Comparison of ENCODE assay signal across 1 cellular context in the genomic region with DNA sequence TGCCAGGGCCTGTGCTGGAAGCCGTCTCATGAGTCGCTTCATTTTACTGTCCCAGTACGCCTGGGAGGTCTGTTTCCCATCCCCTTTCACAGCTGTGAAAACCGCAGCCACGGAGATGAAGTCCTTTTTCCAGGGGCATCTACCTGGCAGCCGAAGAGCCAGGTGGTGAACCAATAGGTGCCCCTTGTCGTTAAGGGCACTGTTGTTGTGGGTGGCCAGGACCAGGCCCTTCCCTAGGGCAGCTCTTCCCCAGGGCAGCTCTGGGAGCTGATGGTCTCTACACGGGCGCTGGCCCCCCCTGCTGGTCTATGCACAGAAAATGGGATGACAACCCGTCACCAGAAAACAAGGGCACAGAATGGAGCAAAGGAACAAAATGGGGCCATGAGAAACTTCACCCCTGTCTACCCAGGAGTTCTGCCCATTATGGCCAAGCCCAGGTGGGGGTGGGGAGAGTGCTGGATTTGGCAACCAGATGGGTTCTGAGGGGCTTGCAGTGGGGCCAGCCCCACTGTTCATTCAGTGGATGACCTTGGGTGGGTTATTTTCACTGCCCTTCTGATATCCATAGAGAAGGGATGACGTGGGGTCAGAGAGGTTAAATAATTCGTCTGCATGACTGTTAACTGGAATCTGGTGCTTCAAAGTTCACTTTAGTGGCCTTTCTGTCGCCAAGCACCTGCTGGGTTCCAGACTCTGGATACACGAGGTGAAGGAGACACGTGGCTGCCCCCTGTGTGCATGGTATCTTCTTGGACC.
TF ChIP-seq lines count a peak whose summit lies in the region.

No MANE protein-coding gene starts in this region.

TF ChIP-seq in HepG2, 621 proteins besides CTCF, POLR2A, EP300 and RAD21 (continued from another document and continues in another):
- 0 out of 2 replicates have a peak, but pooled peaks have one; percentile 26 for TF ChIP-seq XBP1 (CRISPR knock-in tag; IDR thresholded peaks at IDR 0.05)
- peak; percentile 61; the same call in 1 of the 2 replicates for TF ChIP-seq ZMYM3 (CRISPR knock-in tag; IDR thresholded peaks at IDR 0.05)
- TF ChIP-seq SIN3A (IDR thresholded peaks at IDR 0.05; ENCODE audit: borderline replicate concordance, low read depth, low read length): no peak
- TF ChIP-seq, protein P1, sequence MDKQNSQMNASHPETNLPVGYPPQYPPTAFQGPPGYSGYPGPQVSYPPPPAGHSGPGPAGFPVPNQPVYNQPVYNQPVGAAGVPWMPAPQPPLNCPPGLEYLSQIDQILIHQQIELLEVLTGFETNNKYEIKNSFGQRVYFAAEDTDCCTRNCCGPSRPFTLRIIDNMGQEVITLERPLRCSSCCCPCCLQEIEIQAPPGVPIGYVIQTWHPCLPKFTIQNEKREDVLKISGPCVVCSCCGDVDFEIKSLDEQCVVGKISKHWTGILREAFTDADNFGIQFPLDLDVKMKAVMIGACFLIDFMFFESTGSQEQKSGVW (CRISPR knock-in tag; IDR thresholded peaks at IDR 0.05; ENCODE audit: borderline replicate concordance): no peak
- TF ChIP-seq ZSCAN22 (CRISPR knock-in tag; IDR thresholded peaks at IDR 0.05): 0 out of 2 replicates have a peak, but pooled peaks have one; percentile 38
- no peak; the same call in 1 of the 2 replicates for TF ChIP-seq PHF8 (CRISPR knock-in tag; IDR thresholded peaks at IDR 0.05)
- no peak; the same call in 1 of the 2 replicates for TF ChIP-seq ZNF768 (CRISPR knock-in tag; IDR thresholded peaks at IDR 0.05)
- 0 out of 2 replicates have a peak, but pooled peaks have one; percentile 22 for TF ChIP-seq MXD4 (CRISPR knock-in tag; IDR thresholded peaks at IDR 0.05)
- no peak for TF ChIP-seq POLR2G (IDR thresholded peaks at IDR 0.05; ENCODE audit: low read depth, low read length)
- no peak for TF ChIP-seq ZNF549 (CRISPR knock-in tag; IDR thresholded peaks at IDR 0.05)
- TF ChIP-seq, protein P2, sequence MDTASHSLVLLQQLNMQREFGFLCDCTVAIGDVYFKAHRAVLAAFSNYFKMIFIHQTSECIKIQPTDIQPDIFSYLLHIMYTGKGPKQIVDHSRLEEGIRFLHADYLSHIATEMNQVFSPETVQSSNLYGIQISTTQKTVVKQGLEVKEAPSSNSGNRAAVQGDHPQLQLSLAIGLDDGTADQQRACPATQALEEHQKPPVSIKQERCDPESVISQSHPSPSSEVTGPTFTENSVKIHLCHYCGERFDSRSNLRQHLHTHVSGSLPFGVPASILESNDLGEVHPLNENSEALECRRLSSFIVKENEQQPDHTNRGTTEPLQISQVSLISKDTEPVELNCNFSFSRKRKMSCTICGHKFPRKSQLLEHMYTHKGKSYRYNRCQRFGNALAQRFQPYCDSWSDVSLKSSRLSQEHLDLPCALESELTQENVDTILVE (CRISPR knock-in tag; IDR thresholded peaks at IDR 0.05): no peak
- peak; percentile 46; the same call in 1 of the 2 replicates for TF ChIP-seq JUND (CRISPR knock-in tag; IDR thresholded peaks at IDR 0.05)
- TF ChIP-seq ZSCAN29 (CRISPR knock-in tag; conservative IDR thresholded peaks at IDR 0.05): 0 out of 2 replicates have a peak, but pooled peaks have one; percentile 91
- TF ChIP-seq SIN3B (IDR thresholded peaks at IDR 0.05; ENCODE audit: low read length): no peak
- no peak for TF ChIP-seq MAFG (CRISPR knock-in tag; IDR thresholded peaks at IDR 0.05)
- TF ChIP-seq, protein P3, sequence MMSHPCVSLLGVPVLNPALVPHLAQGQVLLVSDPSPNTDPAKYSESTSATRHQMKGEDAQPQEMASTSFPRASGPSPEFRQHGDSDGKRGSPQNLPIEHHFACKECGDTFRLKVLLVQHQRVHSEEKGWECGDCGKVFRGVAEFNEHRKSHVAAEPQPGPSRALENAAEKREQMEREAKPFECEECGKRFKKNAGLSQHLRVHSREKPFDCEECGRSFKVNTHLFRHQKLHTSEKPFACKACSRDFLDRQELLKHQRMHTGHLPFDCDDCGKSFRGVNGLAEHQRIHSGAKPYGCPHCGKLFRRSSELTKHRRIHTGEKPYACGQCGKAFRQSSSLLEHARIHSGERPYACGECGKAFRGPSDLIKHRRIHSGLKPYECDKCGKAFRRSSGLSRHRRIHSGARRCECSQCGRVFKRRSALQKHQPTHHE (CRISPR knock-in tag; IDR thresholded peaks at IDR 0.05; ENCODE audit: borderline replicate concordance): no peak; the same call in 1 of the 2 replicates
- 0 out of 2 replicates have a peak, but pooled peaks have one; percentile 24 for TF ChIP-seq ZNF292 (CRISPR knock-in tag; IDR thresholded peaks at IDR 0.05; ENCODE audit: borderline replicate concordance, low read depth)
- TF ChIP-seq, protein P4, sequence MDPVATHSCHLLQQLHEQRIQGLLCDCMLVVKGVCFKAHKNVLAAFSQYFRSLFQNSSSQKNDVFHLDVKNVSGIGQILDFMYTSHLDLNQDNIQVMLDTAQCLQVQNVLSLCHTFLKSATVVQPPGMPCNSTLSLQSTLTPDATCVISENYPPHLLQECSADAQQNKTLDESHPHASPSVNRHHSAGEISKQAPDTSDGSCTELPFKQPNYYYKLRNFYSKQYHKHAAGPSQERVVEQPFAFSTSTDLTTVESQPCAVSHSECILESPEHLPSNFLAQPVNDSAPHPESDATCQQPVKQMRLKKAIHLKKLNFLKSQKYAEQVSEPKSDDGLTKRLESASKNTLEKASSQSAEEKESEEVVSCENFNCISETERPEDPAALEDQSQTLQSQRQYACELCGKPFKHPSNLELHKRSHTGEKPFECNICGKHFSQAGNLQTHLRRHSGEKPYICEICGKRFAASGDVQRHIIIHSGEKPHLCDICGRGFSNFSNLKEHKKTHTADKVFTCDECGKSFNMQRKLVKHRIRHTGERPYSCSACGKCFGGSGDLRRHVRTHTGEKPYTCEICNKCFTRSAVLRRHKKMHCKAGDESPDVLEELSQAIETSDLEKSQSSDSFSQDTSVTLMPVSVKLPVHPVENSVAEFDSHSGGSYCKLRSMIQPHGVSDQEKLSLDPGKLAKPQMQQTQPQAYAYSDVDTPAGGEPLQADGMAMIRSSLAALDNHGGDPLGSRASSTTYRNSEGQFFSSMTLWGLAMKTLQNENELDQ (CRISPR knock-in tag; IDR thresholded peaks at IDR 0.05; ENCODE audit: borderline replicate concordance): no peak
- no peak for TF ChIP-seq ZNF672 (CRISPR knock-in tag; IDR thresholded peaks at IDR 0.05)
- TF ChIP-seq, protein P5, sequence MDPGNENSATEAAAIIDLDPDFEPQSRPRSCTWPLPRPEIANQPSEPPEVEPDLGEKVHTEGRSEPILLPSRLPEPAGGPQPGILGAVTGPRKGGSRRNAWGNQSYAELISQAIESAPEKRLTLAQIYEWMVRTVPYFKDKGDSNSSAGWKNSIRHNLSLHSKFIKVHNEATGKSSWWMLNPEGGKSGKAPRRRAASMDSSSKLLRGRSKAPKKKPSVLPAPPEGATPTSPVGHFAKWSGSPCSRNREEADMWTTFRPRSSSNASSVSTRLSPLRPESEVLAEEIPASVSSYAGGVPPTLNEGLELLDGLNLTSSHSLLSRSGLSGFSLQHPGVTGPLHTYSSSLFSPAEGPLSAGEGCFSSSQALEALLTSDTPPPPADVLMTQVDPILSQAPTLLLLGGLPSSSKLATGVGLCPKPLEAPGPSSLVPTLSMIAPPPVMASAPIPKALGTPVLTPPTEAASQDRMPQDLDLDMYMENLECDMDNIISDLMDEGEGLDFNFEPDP (CRISPR knock-in tag; conservative IDR thresholded peaks at IDR 0.05): no peak
- TF ChIP-seq ZNF674 (CRISPR knock-in tag; IDR thresholded peaks at IDR 0.05; ENCODE audit: low read depth): no peak
- TF ChIP-seq, protein P6, sequence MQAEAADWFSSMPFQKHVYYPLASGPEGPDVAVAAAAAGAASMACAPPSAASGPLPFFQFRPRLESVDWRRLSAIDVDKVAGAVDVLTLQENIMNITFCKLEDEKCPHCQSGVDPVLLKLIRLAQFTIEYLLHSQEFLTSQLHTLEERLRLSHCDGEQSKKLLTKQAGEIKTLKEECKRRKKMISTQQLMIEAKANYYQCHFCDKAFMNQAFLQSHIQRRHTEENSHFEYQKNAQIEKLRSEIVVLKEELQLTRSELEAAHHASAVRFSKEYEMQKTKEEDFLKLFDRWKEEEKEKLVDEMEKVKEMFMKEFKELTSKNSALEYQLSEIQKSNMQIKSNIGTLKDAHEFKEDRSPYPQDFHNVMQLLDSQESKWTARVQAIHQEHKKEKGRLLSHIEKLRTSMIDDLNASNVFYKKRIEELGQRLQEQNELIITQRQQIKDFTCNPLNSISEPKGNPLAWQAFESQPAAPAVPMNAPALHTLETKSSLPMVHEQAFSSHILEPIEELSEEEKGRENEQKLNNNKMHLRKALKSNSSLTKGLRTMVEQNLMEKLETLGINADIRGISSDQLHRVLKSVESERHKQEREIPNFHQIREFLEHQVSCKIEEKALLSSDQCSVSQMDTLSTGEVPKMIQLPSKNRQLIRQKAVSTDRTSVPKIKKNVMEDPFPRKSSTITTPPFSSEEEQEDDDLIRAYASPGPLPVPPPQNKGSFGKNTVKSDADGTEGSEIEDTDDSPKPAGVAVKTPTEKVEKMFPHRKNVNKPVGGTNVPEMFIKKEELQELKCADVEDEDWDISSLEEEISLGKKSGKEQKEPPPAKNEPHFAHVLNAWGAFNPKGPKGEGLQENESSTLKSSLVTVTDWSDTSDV (CRISPR knock-in tag; IDR thresholded peaks at IDR 0.05): no peak
- no peak for TF ChIP-seq HHEX (CRISPR knock-in tag; IDR thresholded peaks at IDR 0.05)
- no peak; the same call in 1 of the 2 replicates for TF ChIP-seq ZMYM4 (CRISPR knock-in tag; IDR thresholded peaks at IDR 0.05)
- TF ChIP-seq, protein P7, sequence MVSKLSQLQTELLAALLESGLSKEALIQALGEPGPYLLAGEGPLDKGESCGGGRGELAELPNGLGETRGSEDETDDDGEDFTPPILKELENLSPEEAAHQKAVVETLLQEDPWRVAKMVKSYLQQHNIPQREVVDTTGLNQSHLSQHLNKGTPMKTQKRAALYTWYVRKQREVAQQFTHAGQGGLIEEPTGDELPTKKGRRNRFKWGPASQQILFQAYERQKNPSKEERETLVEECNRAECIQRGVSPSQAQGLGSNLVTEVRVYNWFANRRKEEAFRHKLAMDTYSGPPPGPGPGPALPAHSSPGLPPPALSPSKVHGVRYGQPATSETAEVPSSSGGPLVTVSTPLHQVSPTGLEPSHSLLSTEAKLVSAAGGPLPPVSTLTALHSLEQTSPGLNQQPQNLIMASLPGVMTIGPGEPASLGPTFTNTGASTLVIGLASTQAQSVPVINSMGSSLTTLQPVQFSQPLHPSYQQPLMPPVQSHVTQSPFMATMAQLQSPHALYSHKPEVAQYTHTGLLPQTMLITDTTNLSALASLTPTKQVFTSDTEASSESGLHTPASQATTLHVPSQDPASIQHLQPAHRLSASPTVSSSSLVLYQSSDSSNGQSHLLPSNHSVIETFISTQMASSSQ (IDR thresholded peaks at IDR 0.05; ENCODE audit: low read depth): no peak
- TF ChIP-seq, protein P7 (CRISPR knock-in tag; IDR thresholded peaks at IDR 0.05; ENCODE audit: borderline replicate concordance): peak; percentile 90
- no peak for TF ChIP-seq NFE2 (CRISPR knock-in tag; IDR thresholded peaks at IDR 0.05)
- peak; percentile 94 for TF ChIP-seq ZNF383 (CRISPR knock-in tag; IDR thresholded peaks at IDR 0.05; ENCODE audit: borderline replicate concordance)
- no peak for TF ChIP-seq ZNF207 (IDR thresholded peaks at IDR 0.05; ENCODE audit: borderline replicate concordance)
- TF ChIP-seq CEBPB (IDR thresholded peaks at IDR 0.05; ENCODE audit: borderline replicate concordance, low read depth, low read length): no peak
- TF ChIP-seq RCOR2 (CRISPR knock-in tag; IDR thresholded peaks at IDR 0.05): peak; percentile 41; the same call in 1 of the 2 replicates
- peak; percentile 48; the same call in 1 of the 2 replicates for TF ChIP-seq ZNF747 (CRISPR knock-in tag; IDR thresholded peaks at IDR 0.05; ENCODE audit: borderline replicate concordance)
- peak; percentile 67; the same call in 1 of the 2 replicates for TF ChIP-seq ZBTB7B (CRISPR knock-in tag; IDR thresholded peaks at IDR 0.05)
- TF ChIP-seq ZIK1 (CRISPR knock-in tag; IDR thresholded peaks at IDR 0.05; ENCODE audit: borderline replicate concordance, low read depth): no peak
- no peak for TF ChIP-seq MTF1 (CRISPR knock-in tag; IDR thresholded peaks at IDR 0.05)
- TF ChIP-seq ZNF20 (CRISPR knock-in tag; IDR thresholded peaks at IDR 0.05): no peak
- no peak for TF ChIP-seq ZKSCAN8 (CRISPR knock-in tag; IDR thresholded peaks at IDR 0.05; ENCODE audit: borderline replicate concordance)
- TF ChIP-seq SCMH1 (CRISPR knock-in tag; IDR thresholded peaks at IDR 0.05; ENCODE audit: borderline replicate concordance): no peak
- peak; percentile 54; the same call in 1 of the 2 replicates for TF ChIP-seq RXRA (CRISPR knock-in tag; IDR thresholded peaks at IDR 0.05)
- no peak for TF ChIP-seq EZH2 (conservative IDR thresholded peaks at IDR 0.05; ENCODE audit: low read depth, low read length)
- no peak for TF ChIP-seq ARNT (IDR thresholded peaks at IDR 0.05)
- no peak for TF ChIP-seq JDP2 (CRISPR knock-in tag; IDR thresholded peaks at IDR 0.05; ENCODE audit: borderline replicate concordance)
- TF ChIP-seq HMG20B (CRISPR knock-in tag; conservative IDR thresholded peaks at IDR 0.05): no peak
- TF ChIP-seq, protein P8, sequence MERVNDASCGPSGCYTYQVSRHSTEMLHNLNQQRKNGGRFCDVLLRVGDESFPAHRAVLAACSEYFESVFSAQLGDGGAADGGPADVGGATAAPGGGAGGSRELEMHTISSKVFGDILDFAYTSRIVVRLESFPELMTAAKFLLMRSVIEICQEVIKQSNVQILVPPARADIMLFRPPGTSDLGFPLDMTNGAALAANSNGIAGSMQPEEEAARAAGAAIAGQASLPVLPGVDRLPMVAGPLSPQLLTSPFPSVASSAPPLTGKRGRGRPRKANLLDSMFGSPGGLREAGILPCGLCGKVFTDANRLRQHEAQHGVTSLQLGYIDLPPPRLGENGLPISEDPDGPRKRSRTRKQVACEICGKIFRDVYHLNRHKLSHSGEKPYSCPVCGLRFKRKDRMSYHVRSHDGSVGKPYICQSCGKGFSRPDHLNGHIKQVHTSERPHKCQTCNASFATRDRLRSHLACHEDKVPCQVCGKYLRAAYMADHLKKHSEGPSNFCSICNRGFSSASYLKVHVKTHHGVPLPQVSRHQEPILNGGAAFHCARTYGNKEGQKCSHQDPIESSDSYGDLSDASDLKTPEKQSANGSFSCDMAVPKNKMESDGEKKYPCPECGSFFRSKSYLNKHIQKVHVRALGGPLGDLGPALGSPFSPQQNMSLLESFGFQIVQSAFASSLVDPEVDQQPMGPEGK (CRISPR knock-in tag; IDR thresholded peaks at IDR 0.05): peak; percentile 37; the same call in 1 of the 2 replicates
